In the genomic region with DNA sequence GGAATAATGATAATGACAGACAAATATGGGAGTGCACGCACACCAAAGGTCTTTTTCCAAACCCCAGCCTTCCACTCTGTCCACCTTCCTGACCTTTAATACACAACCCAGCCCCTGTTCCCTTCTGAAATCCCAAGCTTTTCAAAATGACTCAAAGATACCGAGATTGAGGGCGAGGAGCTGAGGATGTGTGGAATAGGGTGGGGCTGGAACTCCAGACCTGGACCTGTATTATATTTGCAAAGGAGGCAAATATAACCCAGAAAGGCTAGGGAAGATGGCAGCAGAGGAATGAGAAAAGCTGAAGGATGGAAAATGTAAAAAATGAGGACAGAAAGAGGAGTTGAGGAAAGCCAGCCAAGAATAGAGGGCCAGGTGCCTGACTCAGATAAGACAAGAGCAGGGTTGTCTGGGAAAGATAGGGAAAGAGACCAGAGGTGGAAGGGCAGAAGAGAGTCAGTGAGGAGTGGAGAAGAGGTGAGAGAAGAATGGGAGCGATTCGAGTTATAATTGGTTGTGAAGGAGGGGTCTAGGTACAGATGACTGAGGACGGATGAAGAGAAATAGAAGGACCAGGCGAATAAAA, we compare ENCODE assay signal across 8 cellular contexts. TPM values are rescaled to one million over a fixed set of nuclear protein-coding genes. Genes with fewer than 3 reads are reported as not detected.
DNase-seq lines count a peak whose midpoint lies in the region; TF ChIP-seq lines count a peak whose summit lies in the region.

No MANE protein-coding gene starts in this region.

- DNase-seq in Caco-2 (no peak), M059J (ENCODE audit: low read depth) (peak; percentile 33), MCF 10A (ENCODE audit: unreplicated experiment) (peak; percentile 29), AG08395 (ENCODE audit: low spot score) (no peak), inferior parietal cortex (ENCODE audit: extremely low spot score) (no peak), NCI-H187 (lab: John Stamatoyannopoulos, UW) (no peak)
- no peak for DNase-seq in stimulated activated CD4-positive, alpha-beta T cell treated with anti-CD3 and anti-CD28 coated beads, Interleukin-2, amount 100 ng/mL, for 24 hours

- peak overlapping the region; percentile 47 for H3K9ac ChIP-seq in mucosa of stomach (ENCODE audit: low read length)

- BruUV-seq in Caco-2 (replicated peaks; lab: Mats Ljungman, UMichigan) (no TSS peak), MCF 10A (replicated peaks; lab: Mats Ljungman, UMichigan) (no TSS peak)

- intact Hi-C loops in Caco-2 (cut with micrococcal nuclease; ENCODE audit: unreplicated experiment) (no loop called here), MCF 10A (cut with micrococcal nuclease) (no loop called here)

- H3K27me3 ChIP-seq in Caco-2 (replicated peaks; ENCODE audit: control insufficient read depth, insufficient read depth, low read length) (no peaks in the 10 kb centered on the region), mucosa of stomach (ENCODE audit: control insufficient read depth, insufficient read depth, low read length) (no peaks in the 10 kb centered on the region)

- POLR2A ChIA-PET in Caco-2 (lab: Charles Lee) (interaction anchor here (1.1 to 3.2 kb wide), 3 partner anchors 12 to 87 kb away, joined by 3 to 42 read pairs (median 17); a partner anchor contains a TSS), MCF 10A (lab: Yijun Ruan, JAX) (interaction anchor here (1.3 to 4.2 kb wide), 7 partner anchors 11 to 161 kb away, joined by 3 to 119 read pairs (median 10); a partner anchor contains a TSS)

- TF ChIP-seq CTCF in Caco-2 (IDR thresholded peaks at IDR 0.05; ENCODE audit: insufficient read depth in 1 of 2, low read depth in 1 of 2, low read length in 1 of 2, severe bottlenecking in 1 of 2, unreplicated experiment in 1 of 2): no peak
- TF ChIP-seq CTCF in MCF 10A (IDR thresholded peaks at IDR 0.05; ENCODE audit: unreplicated experiment): no peak

- H3K4me1 ChIP-seq in Caco-2: peaks cover 48% of the 10 kb centered on the region
- peaks cover 58% of the 10 kb centered on the region for H3K4me1 ChIP-seq in mucosa of stomach (ENCODE audit: control insufficient read depth, insufficient read depth, low read length)

- H3K4me1 Mint-ChIP-seq in Caco-2 (ENCODE audit: low read depth, unreplicated experiment) (peaks cover 48% of the 10 kb centered on the region), MCF 10A (ENCODE audit: insufficient read depth, unreplicated experiment) (peaks cover 48% of the 10 kb centered on the region)

- peak overlapping the region; percentile 27 for H3K27ac Mint-ChIP-seq in Caco-2 (ENCODE audit: unreplicated experiment)
- peak overlapping the region; percentile 95 for H3K27ac Mint-ChIP-seq in MCF 10A (ENCODE audit: low read depth, unreplicated experiment)

- H3K27me3 Mint-ChIP-seq in Caco-2 (ENCODE audit: insufficient read depth, unreplicated experiment): no peaks in the 10 kb centered on the region
- H3K27me3 Mint-ChIP-seq in MCF 10A (ENCODE audit: insufficient read depth, unreplicated experiment): no peaks in the 10 kb centered on the region

- H3K9me3 ChIP-seq in Caco-2: no peaks in the 10 kb centered on the region
- H3K9me3 ChIP-seq in mucosa of stomach (ENCODE audit: control insufficient read depth, low read length): no peaks in the 10 kb centered on the region

- CTCF ChIA-PET in Caco-2 (lab: Charles Lee) (interaction anchor here (3.1 kb wide), 1 partner anchor 11 kb away, joined by 135 read pairs; a partner anchor contains a TSS), MCF 10A (lab: Yijun Ruan, JAX) (interaction anchor here (0.6 to 7.8 kb wide), 8 partner anchors 11 to 111 kb away, joined by 3 to 174 read pairs (median 6); a partner anchor contains a TSS)

- H3K4me3 Mint-ChIP-seq in Caco-2 (ENCODE audit: unreplicated experiment) (peak overlapping the region; percentile 71), MCF 10A (ENCODE audit: unreplicated experiment) (peak overlapping the region; percentile 84)

- H3K9me3 Mint-ChIP-seq in Caco-2 (ENCODE audit: unreplicated experiment) (no peaks in the 10 kb centered on the region), MCF 10A (ENCODE audit: unreplicated experiment) (no peaks in the 10 kb centered on the region)

- H3K36me3 ChIP-seq in Caco-2 (ENCODE audit: control insufficient read depth, insufficient read depth, low read length): no peaks in the 10 kb centered on the region
- H3K36me3 ChIP-seq in mucosa of stomach (ENCODE audit: control insufficient read depth, insufficient read depth, low read length): no peaks in the 10 kb centered on the region

- peak overlapping the region; percentile 87 for H3K4me3 ChIP-seq in Caco-2 (ENCODE audit: low read depth, low read length)
- H3K4me3 ChIP-seq in mucosa of stomach (ENCODE audit: low read length): no peak overlapping the region

- H3K36me3 Mint-ChIP-seq in Caco-2 (ENCODE audit: insufficient read depth, unreplicated experiment) (peaks cover 25% of the 10 kb centered on the region), MCF 10A (ENCODE audit: insufficient read depth, unreplicated experiment) (peaks cover 8% of the 10 kb centered on the region)

RNA-seq across cellular contexts. Expression of a gene that starts 1.0 kb away (rescaled TPM):
- 264 and 285 TPM in 2 replicates for total RNA-seq in Caco-2 (2022)
- 136 and 216 TPM in 2 replicates for total RNA-seq in M059J (2014; rRNA removed; shearing (Covaris generic))
- total RNA-seq in MCF 10A (2022): 242 and 284 TPM in 2 replicates

RNA-seq across cellular contexts. Expression of a gene that starts 7.2 kb away (rescaled TPM):
- total RNA-seq in Caco-2 (2022) (1.9 and 3.2 TPM in 2 replicates), MCF 10A (2022) (0.58 and 1.0 TPM in 2 replicates)
- not detected in 2 replicates for total RNA-seq in M059J (2014; rRNA removed; shearing (Covaris generic))

RNA-seq across cellular contexts. Expression of a gene that starts 12.2 kb away (rescaled TPM):
- total RNA-seq in Caco-2 (2022) (303 and 309 TPM in 2 replicates), MCF 10A (2022) (151 and 162 TPM in 2 replicates)
- 274 and 278 TPM in 2 replicates for total RNA-seq in M059J (2014; rRNA removed; shearing (Covaris generic))

RNA-seq across cellular contexts. Expression of a gene that starts 24.2 kb away (rescaled TPM):
- total RNA-seq in Caco-2 (2022): not detected in 2 replicates
- not detected in 2 replicates for total RNA-seq in M059J (2014; rRNA removed; shearing (Covaris generic))
- not detected in 2 replicates for total RNA-seq in MCF 10A (2022)

RNA-seq across cellular contexts. Expression of a gene that starts 41.3 kb away (rescaled TPM):
- 56.8 and 61.9 TPM in 2 replicates for total RNA-seq in Caco-2 (2022)
- total RNA-seq in M059J (2014; rRNA removed; shearing (Covaris generic)): 60.2 and 66.0 TPM in 2 replicates
- 55.5 and 61.3 TPM in 2 replicates for total RNA-seq in MCF 10A (2022)

Comparison
In these comparisons a context has a peak if more than half of its experiments do, and no peak if none do; other contexts are left out.
1. DNase-seq: peak in M059J (single experiment) and MCF 10A (single experiment); none in Caco-2 (0 of 2), AG08395 (single experiment), inferior parietal cortex (single experiment), NCI-H187 (0 of 2) and stimulated activated CD4-positive, alpha-beta T cell treated with anti-CD3 and anti-CD28 coated beads, Interleukin-2, amount 100 ng/mL, for 24 hours (0 of 2).